ENCODE assay signal across 1 cellular context in genomic region chr7:123633553-123633952, GRCh38.
TF ChIP-seq lines count a peak whose summit lies in the region.

No MANE protein-coding gene starts in this region.

TF ChIP-seq in endothelial cell of umbilical vein, 7 proteins besides CTCF, POLR2A, EP300 and RAD21:
- peak; percentile 98 for TF ChIP-seq GATA2 (IDR thresholded peaks at IDR 0.05; ENCODE audit: insufficient read depth, insufficient read length, low read depth, low read length)
- TF ChIP-seq POLR2AphosphoS5 (IDR thresholded peaks at IDR 0.05; ENCODE audit: insufficient read depth, low read depth, low read length): peak; percentile 83
- TF ChIP-seq EZH2 (IDR thresholded peaks at IDR 0.05; ENCODE audit: borderline replicate concordance, low read depth, low read length, severe bottlenecking): no peak
- peak; percentile 93 for TF ChIP-seq JUN (IDR thresholded peaks at IDR 0.05; ENCODE audit: borderline replicate concordance, insufficient read depth, insufficient read length, low read depth)
- TF ChIP-seq, protein P1, sequence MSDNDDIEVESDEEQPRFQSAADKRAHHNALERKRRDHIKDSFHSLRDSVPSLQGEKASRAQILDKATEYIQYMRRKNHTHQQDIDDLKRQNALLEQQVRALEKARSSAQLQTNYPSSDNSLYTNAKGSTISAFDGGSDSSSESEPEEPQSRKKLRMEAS (IDR thresholded peaks at IDR 0.05; ENCODE audit: insufficient read depth, insufficient read length): peak; percentile 95
- TF ChIP-seq FOS (IDR thresholded peaks at IDR 0.05; ENCODE audit: borderline replicate concordance, insufficient read depth, low read length): peak; percentile 94
- TF ChIP-seq MYC (IDR thresholded peaks at IDR 0.05; ENCODE audit: low read depth, low read length): peak; percentile 41
